Comparison of ENCODE assay signal across 7 cellular contexts in genomic region chr1:119569930-119570622, GRCh38.
DNase-seq lines count a peak whose midpoint lies in the region; ATAC-seq, FAIRE-seq and TF ChIP-seq lines count a peak whose summit lies in the region.
"Not testable (repeated sequence)": the region's sequence is repeated elsewhere in the genome, so short reads cannot be mapped to it uniquely, and the experiment has no call there.

No MANE protein-coding gene starts in this region.

- DNase-seq in GF-D8 (lab: John Stamatoyannopoulos, UW) (peak; percentile 25), NAMALWA (ENCODE audit: low spot score) (peak; percentile 9), WTC11 (ENCODE audit: low spot score) (peak; percentile 43), endothelial cell of umbilical vein (ENCODE audit: low read depth, low spot score) (peak; percentile 22)
- not testable (repeated sequence) for DNase-seq in PC-9; neural progenitor cell (ENCODE audit: low spot score)

- ATAC-seq in HG02885 (IDR thresholded peaks at IDR 0.05; ENCODE audit: poor library complexity, unreplicated experiment) (peak; percentile 62), WTC11 (peak; percentile 99)

- H3K4me1 Mint-ChIP-seq in WTC11, neural progenitor cell: not testable (repeated sequence)

- dilution Hi-C loops in endothelial cell of umbilical vein (cut with MboI; ENCODE audit: extremely low pct_ligation_motif_present, low sequenced_read_pairs): not testable (repeated sequence)

- TF ChIP-seq CTCF in PC-9 (conservative IDR thresholded peaks at IDR 0.05) (peak; percentile 35; the same call in 1 of the 2 replicates), WTC11 (IDR thresholded peaks at IDR 0.05) (0 out of 2 replicates have a peak, but pooled peaks have one; percentile 40), neural progenitor cell (IDR thresholded peaks at IDR 0.05) (peak; percentile 31)
- TF ChIP-seq CTCF in endothelial cell of umbilical vein (IDR thresholded peaks at IDR 0.05; ENCODE audit: extremely low read depth in 1 of 2, insufficient read depth in 1 of 2, low read depth in 1 of 2, low read length in 2 of 2): not testable (repeated sequence)

- not testable (repeated sequence) for H3K79me2 ChIP-seq in PC-9 (ENCODE audit: low read depth); endothelial cell of umbilical vein (ENCODE audit: control insufficient read depth, insufficient read depth, low read length); neural progenitor cell (ENCODE audit: low read depth)

- FAIRE-seq in endothelial cell of umbilical vein (lab: Jason Lieb, UNC): peak; percentile 81

- not testable (repeated sequence) for H3K4me1 ChIP-seq in PC-9 (replicated peaks; ENCODE audit: insufficient read depth); endothelial cell of umbilical vein (ENCODE audit: control insufficient read depth, extremely low read depth, insufficient read depth, low read length); neural progenitor cell

- BruUV-seq in PC-9 (replicated peaks; lab: Mats Ljungman, UMichigan); endothelial cell of umbilical vein (replicated peaks; lab: Mats Ljungman, UMichigan): not testable (repeated sequence)

- H2AFZ ChIP-seq in PC-9; endothelial cell of umbilical vein (ENCODE audit: low read depth, low read length); neural progenitor cell (replicated peaks): not testable (repeated sequence)

- POLR2A ChIA-PET in PC-9 (lab: Charles Lee; ENCODE audit: unreplicated experiment); endothelial cell of umbilical vein (lab: Charles Lee): not testable (repeated sequence)
- POLR2A ChIA-PET in WTC11 (lab: Charles Lee): interaction anchor here (1.5 kb wide), 1 partner anchor 11 kb away, joined by 3 read pairs; no protein-coding TSS in a partner anchor

- H3K4me3 ChIP-seq in PC-9; endothelial cell of umbilical vein (replicated peaks in 1 of 3; ENCODE audit: insufficient read depth in 1 of 3, low read depth in 1 of 3, low read length in 3 of 3); neural progenitor cell: not testable (repeated sequence)

- H3K27ac Mint-ChIP-seq in WTC11, neural progenitor cell: not testable (repeated sequence)

- H3K9me3 ChIP-seq in PC-9 (ENCODE audit: insufficient read depth, low read depth); endothelial cell of umbilical vein (replicated peaks; ENCODE audit: control insufficient read depth, insufficient read depth, low read length); neural progenitor cell (ENCODE audit: low read depth): not testable (repeated sequence)

- H3K9me1 ChIP-seq in endothelial cell of umbilical vein (replicated peaks; ENCODE audit: control insufficient read depth, extremely low read depth, insufficient read depth, low read length): not testable (repeated sequence)

- H3K4me3 Mint-ChIP-seq in WTC11, neural progenitor cell: not testable (repeated sequence)

- not testable (repeated sequence) for H3K9me3 Mint-ChIP-seq in WTC11, neural progenitor cell

- not testable (repeated sequence) for H3K36me3 ChIP-seq in PC-9 (ENCODE audit: low read depth); endothelial cell of umbilical vein (ENCODE audit: control insufficient read depth in 2 of 2, extremely low read depth in 1 of 2, insufficient read depth in 2 of 2, low read length in 2 of 2); neural progenitor cell

- H3K9ac ChIP-seq in endothelial cell of umbilical vein (replicated peaks; ENCODE audit: extremely low read depth, insufficient read depth, low read length); neural progenitor cell: not testable (repeated sequence)

- intact Hi-C loops in PC-9 (cut with micrococcal nuclease; ENCODE audit: unreplicated experiment): not testable (repeated sequence)
- intact Hi-C loops in endothelial cell of umbilical vein (cut with micrococcal nuclease): loop anchor here (5.0 kb wide), 1 partner anchor 37 kb away; no protein-coding TSS in a partner anchor

- H3K4me2 ChIP-seq in PC-9; endothelial cell of umbilical vein (ENCODE audit: insufficient read depth, low read length); neural progenitor cell: not testable (repeated sequence)

- not testable (repeated sequence) for H3K27me3 ChIP-seq in PC-9 (ENCODE audit: insufficient read depth, low read depth); endothelial cell of umbilical vein (ENCODE audit: control insufficient read depth in 2 of 2, insufficient read depth in 2 of 2, low read length in 2 of 2); neural progenitor cell

- not testable (repeated sequence) for H3K36me3 Mint-ChIP-seq in WTC11, neural progenitor cell

- TF ChIP-seq POLR2A in endothelial cell of umbilical vein (IDR thresholded peaks at IDR 0.05; ENCODE audit: low read depth, low read length): not testable (repeated sequence)

- H3K9me2 ChIP-seq in PC-9 (ENCODE audit: insufficient read depth): not testable (repeated sequence)

- CTCF ChIA-PET in PC-9 (lab: Charles Lee); endothelial cell of umbilical vein (lab: Charles Lee): not testable (repeated sequence)
- CTCF ChIA-PET in WTC11 (lab: Charles Lee): interaction anchor here (0.6 to 1.4 kb wide), 6 partner anchors 13 to 212 kb away, joined by 3 to 8 read pairs (median 4); no protein-coding TSS in a partner anchor

- H4K20me1 ChIP-seq in PC-9 (ENCODE audit: insufficient read depth); endothelial cell of umbilical vein (replicated peaks; ENCODE audit: control insufficient read depth, extremely low read depth, insufficient read depth, low read length); neural progenitor cell (ENCODE audit: low read depth): not testable (repeated sequence)

- not testable (repeated sequence) for H3F3A ChIP-seq in PC-9 (ENCODE audit: insufficient read depth, low read depth); neural progenitor cell (ENCODE audit: low read depth)

- not testable (repeated sequence) for H3K27me3 Mint-ChIP-seq in WTC11 (ENCODE audit: low read depth); neural progenitor cell (ENCODE audit: insufficient read depth, low read depth)

- H3K27ac ChIP-seq in PC-9; endothelial cell of umbilical vein (ENCODE audit: insufficient read depth, low read depth, low read length); neural progenitor cell: not testable (repeated sequence)
